ENCODE assay signal across 8 cellular contexts in the genomic region with DNA sequence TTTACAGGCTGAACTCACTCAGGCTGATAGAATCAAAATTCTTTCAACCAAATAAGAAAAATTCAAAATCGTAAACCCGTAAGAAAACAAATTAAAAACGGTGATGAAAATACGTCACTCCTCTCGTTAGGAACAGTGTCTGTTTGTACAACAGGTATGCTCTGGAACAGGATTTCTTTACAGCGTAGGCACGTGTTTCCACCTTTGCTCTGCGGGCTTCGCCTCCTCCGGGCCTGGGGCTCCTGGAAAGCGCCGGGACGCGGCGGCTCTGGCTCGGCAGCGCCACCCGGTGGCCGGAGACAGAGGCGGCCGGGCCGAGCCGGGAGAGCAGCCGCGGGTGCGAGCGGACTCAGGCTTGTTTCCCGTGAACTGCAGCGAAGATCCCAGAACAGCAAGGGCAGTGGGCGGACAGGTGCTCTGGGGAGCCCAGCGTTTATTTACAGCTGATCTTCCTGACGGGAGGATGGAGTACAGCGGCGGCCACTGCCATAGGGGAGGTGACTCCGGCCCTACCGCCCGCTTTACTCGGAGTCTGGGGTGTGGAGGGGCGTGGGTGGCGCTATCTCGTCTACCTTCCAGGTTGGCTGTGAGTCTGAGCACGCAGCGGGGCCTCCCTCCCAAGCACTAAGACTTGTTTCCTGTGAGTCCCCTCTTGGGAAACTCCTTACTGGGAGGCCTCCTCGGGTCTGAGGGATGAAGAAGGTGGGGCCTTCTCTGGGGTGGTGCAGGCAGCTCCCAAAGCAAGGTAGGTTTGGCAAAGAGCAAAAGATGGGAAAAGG. TPM values are rescaled to one million over a fixed set of nuclear protein-coding genes. Genes with fewer than 3 reads are reported as not detected.
A peak's percentile ranks its signal among the peaks of the same experiment; 100 is the strongest.
DNase-seq lines count a peak whose midpoint lies in the region; ATAC-seq, FAIRE-seq and TF ChIP-seq lines count a peak whose summit lies in the region.

No MANE protein-coding gene starts in this region.

- no peak overlapping the region for H3K27ac Mint-ChIP-seq in activated CD8-positive, alpha-beta memory T cell treated with anti-CD3 and anti-CD28 coated beads, Interleukin-2, amount 10 ng/mL, durations not matched to agents 7 days and 5 days
- no peak overlapping the region for H3K27ac Mint-ChIP-seq in nephron progenitor cell

- peaks cover 4% of the 10 kb centered on the region for H3K4me1 Mint-ChIP-seq in activated CD8-positive, alpha-beta memory T cell treated with anti-CD3 and anti-CD28 coated beads, Interleukin-2, amount 10 ng/mL, durations not matched to agents 7 days and 5 days
- peaks cover 46% of the 10 kb centered on the region for H3K4me1 Mint-ChIP-seq in nephron progenitor cell

- H4K20me1 ChIP-seq in endothelial cell of umbilical vein (replicated peaks; ENCODE audit: control insufficient read depth, extremely low read depth, insufficient read depth, low read length) = no peaks in the 10 kb centered on the region

- TF ChIP-seq CTCF in endothelial cell of umbilical vein (IDR thresholded peaks at IDR 0.05; ENCODE audit: extremely low read depth in 1 of 2, insufficient read depth in 1 of 2, low read depth in 1 of 2, low read length in 2 of 2) (peak; percentile 90 to 92), nephron progenitor cell (IDR thresholded peaks at IDR 0.05) (peak; percentile 98), thyroid gland (IDR thresholded peaks at IDR 0.05) (peak; percentile 64 to 94 (median 78))

- FAIRE-seq in endothelial cell of umbilical vein (lab: Jason Lieb, UNC) = peak; percentile 73

- H3K4me1 ChIP-seq in endothelial cell of umbilical vein (ENCODE audit: control insufficient read depth, extremely low read depth, insufficient read depth, low read length) (peaks cover 9% of the 10 kb centered on the region), thyroid gland (no peaks in the 10 kb centered on the region)

- peaks cover 12% of the 10 kb centered on the region for H3K36me3 Mint-ChIP-seq in activated CD8-positive, alpha-beta memory T cell treated with anti-CD3 and anti-CD28 coated beads, Interleukin-2, amount 10 ng/mL, durations not matched to agents 7 days and 5 days
- H3K36me3 Mint-ChIP-seq in nephron progenitor cell (ENCODE audit: low read depth) = peaks cover 26% of the 10 kb centered on the region

- no peaks in the 10 kb centered on the region for H3K9me1 ChIP-seq in endothelial cell of umbilical vein (replicated peaks; ENCODE audit: control insufficient read depth, extremely low read depth, insufficient read depth, low read length)

- H3K27ac ChIP-seq in endothelial cell of umbilical vein (ENCODE audit: insufficient read depth, low read depth, low read length) (no peak overlapping the region), thyroid gland (no peak overlapping the region)

- TF ChIP-seq POLR2A in endothelial cell of umbilical vein (IDR thresholded peaks at IDR 0.05; ENCODE audit: low read depth, low read length) = no peak
- no peak for TF ChIP-seq POLR2A in thyroid gland (IDR thresholded peaks at IDR 0.05)

- POLR2A ChIA-PET in endothelial cell of umbilical vein (lab: Charles Lee) = no interaction called here

- H3K9me3 Mint-ChIP-seq in activated CD8-positive, alpha-beta memory T cell treated with anti-CD3 and anti-CD28 coated beads, Interleukin-2, amount 10 ng/mL, durations not matched to agents 7 days and 5 days (ENCODE audit: low read depth) = no peaks in the 10 kb centered on the region
- no peaks in the 10 kb centered on the region for H3K9me3 Mint-ChIP-seq in nephron progenitor cell

- BruUV-seq in endothelial cell of umbilical vein (replicated peaks; lab: Mats Ljungman, UMichigan) = no TSS peak

- H3K4me3 ChIP-seq in endothelial cell of umbilical vein (replicated peaks in 1 of 3; ENCODE audit: insufficient read depth in 1 of 3, low read depth in 1 of 3, low read length in 3 of 3) (no peak overlapping the region), thyroid gland (replicated peaks in 1 of 3) (no peak overlapping the region)

- H3K4me3 Mint-ChIP-seq in activated CD8-positive, alpha-beta memory T cell treated with anti-CD3 and anti-CD28 coated beads, Interleukin-2, amount 10 ng/mL, durations not matched to agents 7 days and 5 days = no peak overlapping the region
- H3K4me3 Mint-ChIP-seq in nephron progenitor cell = no peak overlapping the region

- no peaks in the 10 kb centered on the region for H3K27me3 Mint-ChIP-seq in activated CD8-positive, alpha-beta memory T cell treated with anti-CD3 and anti-CD28 coated beads, Interleukin-2, amount 10 ng/mL, durations not matched to agents 7 days and 5 days
- peaks cover 23% of the 10 kb centered on the region for H3K27me3 Mint-ChIP-seq in nephron progenitor cell (ENCODE audit: low read depth, poor library complexity)

- no peak overlapping the region for H2AFZ ChIP-seq in endothelial cell of umbilical vein (ENCODE audit: low read depth, low read length)

- no peak overlapping the region for H3K4me2 ChIP-seq in endothelial cell of umbilical vein (ENCODE audit: insufficient read depth, low read length)

- CTCF ChIA-PET in activated CD8-positive, alpha-beta memory T cell treated with anti-CD3 and anti-CD28 coated beads, Interleukin-2, amount 10 ng/mL, durations not matched to agents 7 days and 5 days (lab: Charles Lee) = interaction anchor here (0.7 to 12.4 kb wide), 17 partner anchors 9 to 141 kb away, joined by 3 to 125 read pairs (median 4); a partner anchor contains a TSS
- CTCF ChIA-PET in endothelial cell of umbilical vein (lab: Charles Lee) = interaction anchor here (0.7 to 7.3 kb wide), 10 partner anchors 9 to 161 kb away, joined by 3 to 84 read pairs (median 4); a partner anchor contains a TSS

- H3K27me3 ChIP-seq in endothelial cell of umbilical vein (ENCODE audit: control insufficient read depth in 2 of 2, insufficient read depth in 2 of 2, low read length in 2 of 2) (no peaks in the 10 kb centered on the region), thyroid gland (no peaks in the 10 kb centered on the region)

- peak; percentile 58 for DNase-seq in GDM1 (lab: John Stamatoyannopoulos, UW)
- peak; percentile 30 for DNase-seq in NCI-H345 treated with DMSO at 0.1 percent for 48 hours (lab: John Stamatoyannopoulos, UW; ENCODE audit: unreplicated experiment)
- peak; percentile 54 for DNase-seq in activated CD8-positive, alpha-beta memory T cell treated with anti-CD3 and anti-CD28 coated beads, Interleukin-2, amount 10 ng/mL, durations not matched to agents 7 days and 5 days
- DNase-seq in endothelial cell of umbilical vein (ENCODE audit: low read depth, low spot score) = peak; percentile 49
- DNase-seq in nephron progenitor cell = peak; percentile 82
- peak; percentile 43 to 54 for DNase-seq in thyroid gland

- 22 to 31% methylated on average over 26 to 33 of the region's 44 CpGs for WGBS in thyroid gland, 2 donors

- ATAC-seq in activated CD8-positive, alpha-beta memory T cell treated with anti-CD3 and anti-CD28 coated beads, Interleukin-2, amount 10 ng/mL, durations not matched to agents 7 days and 5 days = peak; percentile 77
- ATAC-seq in GM21825 (IDR thresholded peaks at IDR 0.05; ENCODE audit: unreplicated experiment) = no peak
- ATAC-seq in GM21447 (IDR thresholded peaks at IDR 0.05; ENCODE audit: unreplicated experiment) = no peak

- no peaks in the 10 kb centered on the region for H3K79me2 ChIP-seq in endothelial cell of umbilical vein (ENCODE audit: control insufficient read depth, insufficient read depth, low read length)

- H3K9ac ChIP-seq in endothelial cell of umbilical vein (replicated peaks; ENCODE audit: extremely low read depth, insufficient read depth, low read length) = no peak overlapping the region

- H3K9me3 ChIP-seq in endothelial cell of umbilical vein (replicated peaks; ENCODE audit: control insufficient read depth, insufficient read depth, low read length) (no peaks in the 10 kb centered on the region), thyroid gland (no peaks in the 10 kb centered on the region)

- peaks cover 0 to 27% of the 10 kb centered on the region in 2 experiments for H3K36me3 ChIP-seq in endothelial cell of umbilical vein (ENCODE audit: control insufficient read depth in 2 of 2, extremely low read depth in 1 of 2, insufficient read depth in 2 of 2, low read length in 2 of 2)
- peaks cover 35 to 40% of the 10 kb centered on the region in 2 donors for H3K36me3 ChIP-seq in thyroid gland

- dilution Hi-C loops in endothelial cell of umbilical vein (cut with MboI; ENCODE audit: extremely low pct_ligation_motif_present, low sequenced_read_pairs) = no loop called here

- intact Hi-C loops in endothelial cell of umbilical vein (cut with micrococcal nuclease) = loop anchor here (1.0 to 2.0 kb wide), 4 partner anchors 40 to 141 kb away; a partner anchor contains a TSS
- intact Hi-C loops in thyroid gland (cut with DNase I) = loop anchor here (5.0 kb wide), 1 partner anchor 67 kb away; no protein-coding TSS in a partner anchor

TF ChIP-seq in endothelial cell of umbilical vein, 7 proteins besides CTCF, POLR2A, EP300 and RAD21:
- TF ChIP-seq POLR2AphosphoS5 (IDR thresholded peaks at IDR 0.05; ENCODE audit: insufficient read depth, low read depth, low read length) (no peak), EZH2 (IDR thresholded peaks at IDR 0.05; ENCODE audit: borderline replicate concordance, low read depth, low read length, severe bottlenecking) (no peak), GATA2 (IDR thresholded peaks at IDR 0.05; ENCODE audit: insufficient read depth, insufficient read length, low read depth, low read length) (no peak), FOS (IDR thresholded peaks at IDR 0.05; ENCODE audit: borderline replicate concordance, insufficient read depth, low read length) (no peak), MYC (IDR thresholded peaks at IDR 0.05; ENCODE audit: low read depth, low read length) (no peak), JUN (IDR thresholded peaks at IDR 0.05; ENCODE audit: borderline replicate concordance, insufficient read depth, insufficient read length, low read depth) (no peak)
- TF ChIP-seq, protein P1, sequence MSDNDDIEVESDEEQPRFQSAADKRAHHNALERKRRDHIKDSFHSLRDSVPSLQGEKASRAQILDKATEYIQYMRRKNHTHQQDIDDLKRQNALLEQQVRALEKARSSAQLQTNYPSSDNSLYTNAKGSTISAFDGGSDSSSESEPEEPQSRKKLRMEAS (IDR thresholded peaks at IDR 0.05; ENCODE audit: insufficient read depth, insufficient read length) = peak; percentile 56

RNA-seq across cellular contexts. Expression of a gene that starts 40.5 kb away (rescaled TPM):
- 100 to 1,000 TPM; 264 to 377 TPM for total RNA-seq in activated CD8-positive, alpha-beta memory T cell treated with anti-CD3 and anti-CD28 coated beads, Interleukin-2, amount 10 ng/mL, durations not matched to agents 7 days and 5 days
- total RNA-seq in endothelial cell of umbilical vein (0.55 and 0.78 TPM in 2 replicates), thyroid gland (10 to 100 TPM in 2 of 4 donors, 1 to 10 TPM in 2; 6.9 to 18.6 (median 9.1) TPM)
- polyA plus RNA-seq in endothelial cell of umbilical vein = 0.37 TPM in 2 replicates
- polyA plus RNA-seq in endothelial cell of umbilical vein (2011; cell fraction: cytosol; rRNA removed) = 0.28 and 0.32 TPM in 2 replicates
- 0.26 and 0.36 TPM in 2 replicates for polyA plus RNA-seq in endothelial cell of umbilical vein (2011; cell fraction: nucleus; rRNA removed)
- 1.6 and 1.8 TPM in 2 replicates for polyA plus RNA-seq in endothelial cell of umbilical vein (2012)
- 1.4 and 3.2 TPM in 2 replicates for polyA minus RNA-seq in endothelial cell of umbilical vein
- 4.7 TPM for polyA minus RNA-seq in endothelial cell of umbilical vein (2011; cell fraction: cytosol; rRNA and poly(A)+ RNA removed)
- 0.82 TPM in 1 of 2 replicates, not detected in the other for polyA minus RNA-seq in endothelial cell of umbilical vein (2011; cell fraction: nucleus; rRNA and poly(A)+ RNA removed)

Comparison
In these comparisons a context has a peak if more than half of its experiments do, and no peak if none do; other contexts are left out.
1. DNase-seq: peak in every context shown above with its lines; median percentile 82 in nephron progenitor cell; 58 in GDM1; 54 in activated CD8-positive, alpha-beta memory T cell treated with anti-CD3 and anti-CD28 coated beads, Interleukin-2, amount 10 ng/mL, durations not matched to agents 7 days and 5 days; 49 in endothelial cell of umbilical vein; 48 in thyroid gland; 30 in NCI-H345 treated with DMSO at 0.1 percent for 48 hours.
2. RNA of a gene that starts 40.5 kb away (total RNA-seq): 264 to 377 TPM in activated CD8-positive, alpha-beta memory T cell treated with anti-CD3 and anti-CD28 coated beads, Interleukin-2, amount 10 ng/mL, durations not matched to agents 7 days and 5 days; 6.9 to 18.6 TPM in thyroid gland and 0.55 to 0.78 TPM in endothelial cell of umbilical vein; every median in the first group is over 10 times any median in the second.
3. Peak in every context shown above with its lines, with median percentiles within 50 percentile points of each other: CTCF ChIP-seq.